Comparison of ENCODE assay signal across 7 cellular contexts in genomic region chr1:10210841-10211804, GRCh38. TPM values are rescaled to one million over a fixed set of nuclear protein-coding genes. Genes with fewer than 3 reads are reported as not detected.
DNase-seq lines count a peak whose midpoint lies in the region; ATAC-seq and TF ChIP-seq lines count a peak whose summit lies in the region.

No MANE protein-coding gene starts in this region.

- peaks cover 34% of the 10 kb centered on the region for H3K4me1 Mint-ChIP-seq in activated T-cell treated with anti-CD3 and anti-CD28 coated beads, Interleukin-2, amount 50 U/mL, for 4 hours (ENCODE audit: low read depth)

- peak overlapping the region; percentile 94 to 99 for H3K27ac ChIP-seq in testis

- intact Hi-C loops in mucosa of descending colon (cut with DNase I, micrococcal nuclease) (no loop called here), testis (cut with DNase I; ENCODE audit: low total_unique reads) (no loop called here)

- peak; percentile 10 for ATAC-seq in HG02763 (IDR thresholded peaks at IDR 0.05; ENCODE audit: unreplicated experiment)
- peak; percentile 1 to 2 for ATAC-seq in activated T-cell treated with anti-CD3 and anti-CD28 coated beads, Interleukin-2, amount 50 U/mL, for 4 hours
- ATAC-seq in mucosa of descending colon, result peak; percentile 57

- DNase-seq in GM12864 (ENCODE audit: low read depth) (no peak), NCI-H345 (lab: John Stamatoyannopoulos, UW) (peak; percentile 39), fibroblast of gingiva (ENCODE audit: low read depth) (peak; percentile 97), mucosa of descending colon (peak; percentile 82 to 94 (median 89)), testis (peak; percentile 95)
- peak; percentile 5 for DNase-seq in activated T-cell treated with anti-CD3 and anti-CD28 coated beads, Interleukin-2, amount 50 U/mL, for 4 hours

- no peaks in the 10 kb centered on the region for H3K27me3 Mint-ChIP-seq in activated T-cell treated with anti-CD3 and anti-CD28 coated beads, Interleukin-2, amount 50 U/mL, for 4 hours (ENCODE audit: low read depth)

- no peak for TF ChIP-seq POLR2A in testis (IDR thresholded peaks at IDR 0.05)

- TF ChIP-seq CTCF in GM12864 (IDR thresholded peaks at IDR 0.05; ENCODE audit: low read depth, low read length, missing control alignments) (no peak), mucosa of descending colon (IDR thresholded peaks at IDR 0.05) (no peak), testis (IDR thresholded peaks at IDR 0.05) (no peak)

- H3K36me3 Mint-ChIP-seq in activated T-cell treated with anti-CD3 and anti-CD28 coated beads, Interleukin-2, amount 50 U/mL, for 4 hours (ENCODE audit: insufficient read depth), result no peaks in the 10 kb centered on the region

- peaks cover 13% of the 10 kb centered on the region for H3K4me1 ChIP-seq in mucosa of descending colon (ENCODE audit: low read depth)
- peaks cover 29% of the 10 kb centered on the region for H3K4me1 ChIP-seq in testis

- H3K4me3 ChIP-seq in GM12864 (ENCODE audit: low read depth, low read length), result peak overlapping the region; percentile 75
- H3K4me3 ChIP-seq in mucosa of descending colon, result peak overlapping the region; percentile 78
- H3K4me3 ChIP-seq in testis, result peak overlapping the region; percentile 86 to 93

- H3K36me3 ChIP-seq in mucosa of descending colon (ENCODE audit: low read depth) (no peaks in the 10 kb centered on the region), testis (ENCODE audit: low read depth, missing control alignments) (no peaks in the 10 kb centered on the region)

- no peaks in the 10 kb centered on the region for H3K27me3 ChIP-seq in testis

- H3K4me3 Mint-ChIP-seq in activated T-cell treated with anti-CD3 and anti-CD28 coated beads, Interleukin-2, amount 50 U/mL, for 4 hours, result peak overlapping the region; percentile 79

- H3K9me3 Mint-ChIP-seq in activated T-cell treated with anti-CD3 and anti-CD28 coated beads, Interleukin-2, amount 50 U/mL, for 4 hours, result no peaks in the 10 kb centered on the region

- WGBS in testis, 2 donors, result 0 to 1% methylated on average over 18 of the region's 69 CpGs

- H3K9me3 ChIP-seq in mucosa of descending colon (no peaks in the 10 kb centered on the region), testis (no peaks in the 10 kb centered on the region)

RNA-seq across cellular contexts. Expression of gene KIF1B, which starts 0.8 kb away (rescaled TPM):
- total RNA-seq in activated T-cell treated with anti-CD3 and anti-CD28 coated beads, Interleukin-2, amount 50 U/mL, for 4 hours, result 10 to 100 TPM; 12.3 to 17.0 (median 16.6) TPM
- total RNA-seq in mucosa of descending colon, result 10 to 100 TPM; 35.6 to 62.2 (median 48.0) TPM
- total RNA-seq in testis, result 100 to 1,000 TPM in 1 of 2 donors, 10 to 100 TPM in 1; 71.2 to 119 TPM
- 64.5 TPM for polyA plus RNA-seq in testis (ENCODE audit: insufficient read depth, low read depth, low replicate concordance)

Comparison
In these comparisons a context has a peak if more than half of its experiments do, and no peak if none do; other contexts are left out.
1. ATAC-seq: peak in every context shown above with its lines; median percentile 57 in mucosa of descending colon; 10 in HG02763; 2 in activated T-cell treated with anti-CD3 and anti-CD28 coated beads, Interleukin-2, amount 50 U/mL, for 4 hours.